In the genomic region with DNA sequence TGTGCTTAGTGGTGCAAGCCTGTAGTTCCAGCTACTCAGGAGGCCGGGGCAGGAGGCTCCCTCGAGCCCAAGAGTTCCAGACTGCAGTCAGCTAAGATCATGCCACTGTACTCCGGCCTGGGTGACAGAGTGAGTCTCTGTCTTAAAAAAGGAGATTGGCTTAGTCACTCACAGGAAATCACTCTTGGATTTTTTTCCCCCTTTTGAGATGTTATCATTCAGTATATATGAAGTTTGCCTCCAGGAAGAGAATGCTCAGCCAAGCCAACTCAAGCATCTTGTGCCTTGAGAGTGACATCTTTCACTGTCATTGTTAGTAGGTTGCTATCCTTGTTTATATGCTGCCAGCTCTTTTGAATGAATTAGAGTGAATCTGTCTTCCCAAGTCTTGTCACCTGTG, we compare ENCODE assay signal across 21 cellular contexts.
"Had no signal": no experiment of that assay in that cellular context is flagged by ENCODE, and none has a peak within 500 bp of the region (broad histone marks: within the 10 kb centered on the region; RNA-seq: fewer than 3 reads in every experiment).

No MANE protein-coding gene starts in this region.

- H3K27ac Mint-ChIP-seq: activated B cell treated with CpG ODN at 0.5 μM for 24 hours; activated naive CD8-positive, alpha-beta T cell; activated T-helper 17 cell treated with anti-CD3 and anti-CD28 coated beads, Interleukin-2, amount 50 U/mL, for 72 hours; dendritic cell treated with granulocyte-macrophage colony-stimulating factor and Interleukin-4, amounts not matched to agents 40 ng/mL and 50 ng/mL, for 4 days; endodermal cell; natural killer cell treated with Interleukin-12 subunit alpha and Interleukin-12 subunit beta and Interleukin-15 and Interleukin-18, amount 100 ng/mL, for 72 hours had no signal

- H3K27me3 Mint-ChIP-seq: activated B cell treated with CpG ODN at 0.5 μM for 24 hours; activated naive CD8-positive, alpha-beta T cell; activated T-helper 17 cell treated with anti-CD3 and anti-CD28 coated beads, Interleukin-2, amount 50 U/mL, for 72 hours; central memory CD8-positive, alpha-beta T cell; dendritic cell treated with granulocyte-macrophage colony-stimulating factor and Interleukin-4, amounts not matched to agents 40 ng/mL and 50 ng/mL, for 4 days; natural killer cell treated with Interleukin-12 subunit alpha and Interleukin-12 subunit beta and Interleukin-15 and Interleukin-18, amount 100 ng/mL, for 72 hours had no signal

- ATAC-seq: activated T-helper 17 cell treated with anti-CD3 and anti-CD28 coated beads, Interleukin-2, amount 50 U/mL, for 72 hours; mucosa of descending colon; natural killer cell treated with Interleukin-12 subunit alpha and Interleukin-12 subunit beta and Interleukin-15 and Interleukin-18, amount 100 ng/mL, for 72 hours; right lobe of liver had no signal

- H3K9me3 Mint-ChIP-seq: activated B cell treated with CpG ODN at 0.5 μM for 24 hours; activated T-helper 17 cell treated with anti-CD3 and anti-CD28 coated beads, Interleukin-2, amount 50 U/mL, for 72 hours; central memory CD8-positive, alpha-beta T cell; dendritic cell treated with granulocyte-macrophage colony-stimulating factor and Interleukin-4, amounts not matched to agents 40 ng/mL and 50 ng/mL, for 4 days; endodermal cell; natural killer cell treated with Interleukin-12 subunit alpha and Interleukin-12 subunit beta and Interleukin-15 and Interleukin-18, amount 100 ng/mL, for 72 hours had no signal

- H3K4me3 Mint-ChIP-seq: activated B cell treated with CpG ODN at 0.5 μM for 24 hours; activated naive CD8-positive, alpha-beta T cell; activated T-helper 17 cell treated with anti-CD3 and anti-CD28 coated beads, Interleukin-2, amount 50 U/mL, for 72 hours; central memory CD8-positive, alpha-beta T cell; dendritic cell treated with granulocyte-macrophage colony-stimulating factor and Interleukin-4, amounts not matched to agents 40 ng/mL and 50 ng/mL, for 4 days; endodermal cell; natural killer cell treated with Interleukin-12 subunit alpha and Interleukin-12 subunit beta and Interleukin-15 and Interleukin-18, amount 100 ng/mL, for 72 hours had no signal

- H3K4me1 Mint-ChIP-seq: activated B cell treated with CpG ODN at 0.5 μM for 24 hours; activated T-helper 17 cell treated with anti-CD3 and anti-CD28 coated beads, Interleukin-2, amount 50 U/mL, for 72 hours; central memory CD8-positive, alpha-beta T cell; endodermal cell had no signal

- DNase-seq: activated B cell treated with CpG ODN at 0.5 μM for 24 hours; activated CD4-positive, alpha-beta T cell treated with anti-CD3 and anti-CD28 coated beads, Interleukin-2, amount 50 U/mL, for 4 hours; activated CD8-positive, alpha-beta memory T cell treated with anti-CD3 and anti-CD28 coated beads, Interleukin-2, amount 50 U/mL, for 4 hours; activated T-cell treated with anti-CD3 and anti-CD28 coated beads, Interleukin-2, amount 50 U/mL, for 1 hour; anterior cingulate cortex; endodermal cell; esophagus squamous epithelium; foreskin melanocyte; islet precursor cell; left ventricle myocardium inferior; mucosa of descending colon; right lobe of liver; stimulated activated CD4-positive, alpha-beta T cell treated with anti-CD3 and anti-CD28 coated beads, Interleukin-2, amount 100 ng/mL, for 48 hours; stimulated activated naive CD4-positive, alpha-beta T cell treated with Interleukin-2 at 50 U/mL for 16 hours; SW 1271; T-helper 9 cell had no signal
